8 cellular contexts compared by ENCODE assay signal in genomic region chr1:27960762-27961645, GRCh38. TPM values are rescaled to one million over a fixed set of nuclear protein-coding genes. Genes with fewer than 3 reads are reported as not detected.
DNase-seq lines count a peak whose midpoint lies in the region; ATAC-seq and TF ChIP-seq lines count a peak whose summit lies in the region.

No MANE protein-coding gene starts in this region.

- H3K4me3 Mint-ChIP-seq in activated B cell treated with CpG ODN at 0.5 μM for 24 hours = peak overlapping the region; percentile 89
- H3K4me3 Mint-ChIP-seq in glutamatergic neuron (ENCODE audit: unreplicated experiment) = peak overlapping the region; percentile 67

- peak; percentile 37 for DNase-seq in GM13977 (ENCODE audit: low spot score)
- no peak for DNase-seq in activated B cell treated with CpG ODN at 0.5 μM for 24 hours
- no peak for DNase-seq in glutamatergic neuron
- no peak for DNase-seq in skeletal muscle cell (ENCODE audit: low read depth)
- no peak for DNase-seq in lower leg skin (ENCODE audit: low spot score in 2 of 2)

- H3K27me3 Mint-ChIP-seq in activated B cell treated with CpG ODN at 0.5 μM for 24 hours (no peaks in the 10 kb centered on the region), glutamatergic neuron (ENCODE audit: unreplicated experiment) (peaks cover 2% of the 10 kb centered on the region)

- peak overlapping the region; percentile 41 for H3K27ac Mint-ChIP-seq in activated B cell treated with CpG ODN at 0.5 μM for 24 hours
- peak overlapping the region; percentile 33 for H3K27ac Mint-ChIP-seq in glutamatergic neuron (ENCODE audit: unreplicated experiment)

- H3K9me3 Mint-ChIP-seq in activated B cell treated with CpG ODN at 0.5 μM for 24 hours (no peaks in the 10 kb centered on the region), glutamatergic neuron (ENCODE audit: unreplicated experiment) (peaks cover 4% of the 10 kb centered on the region)

- WGBS in lower leg skin, 2 donors = 41 to 54% methylated on average over 13 of the region's 13 CpGs

- CTCF ChIA-PET in activated B cell treated with CpG ODN at 0.5 μM for 24 hours (lab: Charles Lee) = interaction anchor here (1.2 to 3.9 kb wide), 2 partner anchors 18 to 103 kb away, joined by 3 to 13 read pairs; no protein-coding TSS in a partner anchor

- POLR2A ChIA-PET in activated B cell treated with CpG ODN at 0.5 μM for 24 hours (lab: Charles Lee) = interaction anchor here (1.1 to 1.5 kb wide), 2 partner anchors 69 to 188 kb away, joined by 4 to 6 read pairs; partner anchors contain the start of gene STX12

- TF ChIP-seq CTCF in GM13977 (IDR thresholded peaks at IDR 0.05; ENCODE audit: extremely low read depth, insufficient read depth, missing control alignments) = no peak
- TF ChIP-seq CTCF in activated B cell treated with CpG ODN at 0.5 μM for 24 hours (IDR thresholded peaks at IDR 0.05) = no peak
- TF ChIP-seq CTCF in glutamatergic neuron (IDR thresholded peaks at IDR 0.05; ENCODE audit: partially characterized antibody, unreplicated experiment) = no peak
- TF ChIP-seq CTCF in lower leg skin (IDR thresholded peaks at IDR 0.05) = no peak

- intact Hi-C loops in activated B cell treated with CpG ODN at 0.5 μM for 24 hours (cut with micrococcal nuclease) = loop anchor here (5.0 kb wide), 1 partner anchor 104 kb away; no protein-coding TSS in a partner anchor
- intact Hi-C loops in lower leg skin (cut with DNase I; ENCODE audit: low total_unique reads) = no loop called here

- in situ Hi-C loops in GM13977 (cut with MboI; ENCODE audit: low pct_unique_long_range_greater_than_20kb, low sequenced_read_pairs, unreplicated experiment) = loop anchor here (10.0 kb wide), 1 partner anchor 96 kb away; no protein-coding TSS in a partner anchor

- H3K4me3 ChIP-seq in skeletal muscle cell (ENCODE audit: low read depth, low read length) = peak overlapping the region; percentile 73
- H3K4me3 ChIP-seq in lower leg skin (ENCODE audit: low read depth, poor library complexity, severe bottlenecking) = no peak overlapping the region

- TF ChIP-seq POLR2A in lower leg skin (IDR thresholded peaks at IDR 0.05) = no peak

- no peak for ATAC-seq in activated B cell treated with CpG ODN at 0.5 μM for 24 hours (ENCODE audit: low read depth)
- no peak for ATAC-seq in HG03139 (IDR thresholded peaks at IDR 0.05; ENCODE audit: unreplicated experiment)
- ATAC-seq in HG03460 (IDR thresholded peaks at IDR 0.05; ENCODE audit: unreplicated experiment) = no peak
- no peak for ATAC-seq in HG03045 (IDR thresholded peaks at IDR 0.05; ENCODE audit: unreplicated experiment)

- H3K36me3 Mint-ChIP-seq in activated B cell treated with CpG ODN at 0.5 μM for 24 hours (ENCODE audit: low read depth) (peaks cover 25% of the 10 kb centered on the region), glutamatergic neuron (ENCODE audit: unreplicated experiment) (no peaks in the 10 kb centered on the region)

- H3K4me1 Mint-ChIP-seq in activated B cell treated with CpG ODN at 0.5 μM for 24 hours = peaks cover 20% of the 10 kb centered on the region
- H3K4me1 Mint-ChIP-seq in glutamatergic neuron (ENCODE audit: low read depth, unreplicated experiment) = peaks cover 12% of the 10 kb centered on the region

RNA-seq across cellular contexts. Expression of gene XKR8, which starts 1.2 kb away (rescaled TPM):
- total RNA-seq in activated B cell treated with CpG ODN at 0.5 μM for 24 hours (5.1 and 6.1 TPM in 2 replicates), glutamatergic neuron (ENCODE audit: unreplicated experiment) (14.2 TPM), lower leg skin (1 to 10 TPM; 4.4 to 8.6 (median 6.4) TPM)

RNA-seq across cellular contexts. Expression of gene SMPDL3B, which starts 26.2 kb away (rescaled TPM):
- total RNA-seq in activated B cell treated with CpG ODN at 0.5 μM for 24 hours (not detected in 2 replicates), glutamatergic neuron (ENCODE audit: unreplicated experiment) (not detected), lower leg skin (1 to 10 TPM in 3 of 4 donors, under 1 TPM in 1; 0.55 to 3.5 (median 2.1) TPM)

RNA-seq across cellular contexts. Expression of gene RPA2, which starts 46.6 kb away (rescaled TPM):
- 53.7 and 55.1 TPM in 2 replicates for total RNA-seq in activated B cell treated with CpG ODN at 0.5 μM for 24 hours
- total RNA-seq in glutamatergic neuron (ENCODE audit: unreplicated experiment) = 22.6 TPM
- total RNA-seq in lower leg skin = 10 to 100 TPM; 24.9 to 35.8 (median 32.4) TPM
